10 cellular contexts compared by ENCODE assay signal in the genomic region with DNA sequence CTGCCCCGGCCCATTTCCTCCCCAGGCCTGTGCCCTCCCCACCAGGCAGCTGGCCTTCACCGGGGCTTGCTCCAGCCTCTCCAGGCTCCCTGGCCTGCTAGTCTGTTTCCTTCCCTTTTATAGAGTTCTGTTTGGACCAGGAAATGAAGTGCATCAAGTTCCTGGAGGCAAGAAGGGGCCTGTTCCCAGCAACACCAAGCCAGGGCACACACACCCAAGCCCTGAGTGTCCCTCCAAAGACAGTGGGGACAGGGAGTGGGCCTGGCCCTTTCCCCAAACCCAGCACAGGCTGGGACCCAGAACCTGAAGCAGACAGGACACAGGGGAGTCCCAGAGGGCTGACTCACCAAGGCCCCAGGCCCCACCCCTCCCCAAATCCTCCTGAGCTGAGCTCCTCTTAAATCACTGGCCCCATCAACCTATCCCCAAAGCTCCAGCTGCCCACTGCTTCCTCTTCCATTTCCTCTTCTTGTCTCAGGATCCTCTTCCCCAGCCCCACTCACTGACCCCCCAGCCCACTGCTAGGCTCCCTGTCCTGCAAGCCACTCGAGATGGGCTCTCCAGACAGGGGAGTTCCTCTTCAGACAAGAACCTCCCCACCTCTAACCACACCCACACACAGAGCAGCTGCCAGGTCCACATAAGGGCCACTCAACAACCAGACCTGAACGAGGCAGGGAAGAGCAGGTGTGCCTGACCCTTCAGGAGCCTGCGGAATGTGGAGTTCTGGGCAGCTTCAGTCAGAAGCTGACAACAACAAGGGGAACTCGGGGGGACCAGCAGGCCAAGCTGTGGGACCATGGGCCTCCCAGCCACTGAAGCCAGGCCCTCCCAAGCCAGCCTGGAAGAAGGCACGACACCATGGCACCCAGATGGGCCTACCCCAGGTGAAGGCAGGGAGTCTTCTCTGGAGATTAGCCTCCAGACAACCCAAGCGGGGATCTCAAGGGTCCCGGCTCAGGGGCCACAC.
A peak's percentile ranks its signal among the peaks of the same experiment; 100 is the strongest.
DNase-seq lines count a peak whose midpoint lies in the region; ATAC-seq, FAIRE-seq and TF ChIP-seq lines count a peak whose summit lies in the region.
"Had no signal": no experiment of that assay in that cellular context is flagged by ENCODE, and none has a peak within 500 bp of the region (broad histone marks: within the 10 kb centered on the region; RNA-seq: fewer than 3 reads in every experiment).

No MANE protein-coding gene starts in this region.

- ATAC-seq in pancreas (peak; percentile 17 to 34 (median 26)), GM18870 (IDR thresholded peaks at IDR 0.05; ENCODE audit: unreplicated experiment) (no peak)

- H3K27ac ChIP-seq in esophagus (ENCODE audit: low read depth in 2 of 2, low read length in 1 of 2) (peak overlapping the region; percentile 91 to 96), pancreas (peak overlapping the region; percentile 45 to 83 (median 66))

- intact Hi-C loops in pancreas (cut with DNase I) = no loop called here

- no peak for TF ChIP-seq CTCF in pancreas (IDR thresholded peaks at IDR 0.05)

- DNase-seq in CD1c-positive myeloid dendritic cell (ENCODE audit: extremely low spot score) = peak; percentile 80
- peak; percentile 40 for DNase-seq in NCI-H345 (lab: John Stamatoyannopoulos, UW)
- peak in 1 of 6 donors; percentile 42 for DNase-seq in pancreas
- no peak for DNase-seq in OCI-M1 (lab: John Stamatoyannopoulos, UW)
- no peak for DNase-seq in NCI-H226
- DNase-seq in mesenteric fat pad (ENCODE audit: low spot score) = no peak

- H3K4me3 ChIP-seq in esophagus (ENCODE audit: low read depth in 1 of 2, low read length in 2 of 2) (no peak overlapping the region), pancreas (no peak overlapping the region)

- H3K4me1 ChIP-seq in esophagus (ENCODE audit: control insufficient read depth in 2 of 2, insufficient read depth in 2 of 2, low read length in 1 of 2) (peaks cover 29 to 46% of the 10 kb centered on the region in 2 donors), pancreas (peaks cover 28 to 53% (median 37%) of the 10 kb centered on the region in 3 donors)

- H3K9me3 ChIP-seq in esophagus (ENCODE audit: control insufficient read depth in 2 of 2, insufficient read depth in 1 of 2, low read depth in 1 of 2, low read length in 1 of 2) = no peaks in the 10 kb centered on the region
- H3K9me3 ChIP-seq in pancreas = no peaks in the 10 kb centered on the region

- WGBS in esophagus, 2 donors = 45 to 49% methylated on average over 9 of the region's 9 CpGs
- 46 to 54% methylated on average over 9 of the region's 9 CpGs for WGBS in pancreas, 2 donors

- no peaks in the 10 kb centered on the region for H3K27me3 ChIP-seq in esophagus (ENCODE audit: control insufficient read depth in 1 of 2, insufficient read depth in 2 of 2, low read length in 2 of 2)
- H3K27me3 ChIP-seq in pancreas = no peaks in the 10 kb centered on the region

- FAIRE-seq in pancreas (lab: Jason Lieb, UNC) = no peak
- FAIRE-seq: HTR-8/SVneo, islet of Langerhans had no signal

- no peaks in the 10 kb centered on the region for H3K36me3 ChIP-seq in esophagus (ENCODE audit: control insufficient read depth in 2 of 2, insufficient read depth in 2 of 2, low read length in 1 of 2)
- peaks cover 0 to 5% (median 0%) of the 10 kb centered on the region in 3 donors for H3K36me3 ChIP-seq in pancreas

Comparison
In these comparisons a context has a peak if more than half of its experiments do, and no peak if none do; other contexts are left out.
1. DNase-seq: peak in CD1c-positive myeloid dendritic cell (single experiment) and NCI-H345 (single experiment); none in OCI-M1 (single experiment), NCI-H226 (single experiment) and mesenteric fat pad (single experiment).